ENCODE assay signal across 14 cellular contexts in the genomic region with DNA sequence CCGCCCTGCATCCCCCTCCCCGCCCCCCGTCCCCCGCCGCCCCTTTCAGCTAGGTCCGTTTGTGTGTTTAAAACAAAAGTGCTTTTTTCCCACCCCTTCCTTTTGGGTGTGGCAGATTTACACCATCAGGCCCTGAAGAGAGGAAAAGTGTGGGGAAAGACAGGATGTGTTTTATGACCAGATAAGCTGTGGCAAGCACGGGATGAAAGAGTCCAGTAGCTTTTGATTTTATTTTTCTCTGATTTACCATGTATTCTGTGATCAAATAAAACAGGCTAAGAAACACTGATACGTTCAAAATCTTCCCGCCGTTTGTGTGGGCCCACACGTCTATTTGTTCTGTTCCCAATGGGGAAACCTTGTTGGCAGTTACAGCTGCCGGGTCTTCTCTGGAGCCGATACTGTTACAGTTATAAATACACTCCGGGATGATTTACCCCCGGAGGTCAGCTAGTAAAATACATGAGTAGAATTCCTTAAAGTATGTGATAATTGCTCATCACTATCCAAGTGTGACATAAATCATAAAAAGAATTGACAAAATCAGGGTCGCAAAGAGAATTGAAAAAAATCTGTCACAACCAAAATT. TPM values are rescaled to one million over a fixed set of nuclear protein-coding genes. Genes with fewer than 3 reads are reported as not detected.
DNase-seq lines count a peak whose midpoint lies in the region; ATAC-seq, FAIRE-seq and TF ChIP-seq lines count a peak whose summit lies in the region.
"Had no signal": no experiment of that assay in that cellular context is flagged by ENCODE, and none has a peak within 500 bp of the region (broad histone marks: within the 10 kb centered on the region; RNA-seq: fewer than 3 reads in every experiment).

No MANE protein-coding gene starts in this region.

- TF ChIP-seq CTCF in nephron (IDR thresholded peaks at IDR 0.05; ENCODE audit: unreplicated experiment in 3 of 3): no peak

- no peaks in the 10 kb centered on the region for H4K20me1 ChIP-seq in BLaER1

- H3K27ac ChIP-seq in BLaER1: peak overlapping the region; percentile 58; the same call in 1 of the 2 replicates

- DNase-seq in KBM-7: peak; percentile 70
- peak; percentile 96 to 97 for DNase-seq in dermis microvascular lymphatic vessel endothelial cell (ENCODE audit: low read depth in 2 of 2)
- DNase-seq in retina: no peak
- no peak for DNase-seq in GM12892 (ENCODE audit: insufficient read length)
- no peak for DNase-seq in effector CD8-positive, alpha-beta T cell (lab: John Stamatoyannopoulos, UW)
- DNase-seq: NCI-H1048, small intestine, T-helper 1 cell had no signal

- peak overlapping the region in 2 of 3 experiments; percentile 16 to 27 for H3K4me3 Mint-ChIP-seq in nephron
- H3K4me3 Mint-ChIP-seq: memory B cell had no signal

- peak overlapping the region; percentile 80 for H3K4me2 ChIP-seq in BLaER1

- peaks cover 22% of the 10 kb centered on the region for H3K4me1 ChIP-seq in BLaER1

- no peak for TF ChIP-seq POLR2A in GM12892 (IDR thresholded peaks at IDR 0.05; ENCODE audit: low read depth, low read length)

- H3K27me3 ChIP-seq in BLaER1: no peaks in the 10 kb centered on the region

- H3K36me3 ChIP-seq in BLaER1: peaks cover 10% of the 10 kb centered on the region; the same call in 1 of the 2 replicates

- H3K27me3 Mint-ChIP-seq in nephron (ENCODE audit: low read depth): peaks cover 5% of the 10 kb centered on the region
- H3K27me3 Mint-ChIP-seq: brain, memory B cell had no signal

- FAIRE-seq in GM12892 (lab: Jason Lieb, UNC): no peak
- FAIRE-seq: frontal cortex, small intestine had no signal

- peak overlapping the region; percentile 57; the same call in 1 of the 2 replicates for H3K9ac ChIP-seq in BLaER1

- in situ Hi-C loops in KBM-7 (cut with MboI; ENCODE audit: low pct_unique_long_range_greater_than_20kb, low sequenced_read_pairs): no loop called here

- H3K36me3 Mint-ChIP-seq in nephron (ENCODE audit: low read depth): peaks cover 30% of the 10 kb centered on the region

- H3K4me3 ChIP-seq in BLaER1: peak overlapping the region; percentile 46; the same call in 1 of the 2 replicates

- peaks cover 13% of the 10 kb centered on the region for H3K4me1 Mint-ChIP-seq in nephron
- H3K4me1 Mint-ChIP-seq: memory B cell had no signal

- H3K9me3 Mint-ChIP-seq in nephron: peaks cover 15% of the 10 kb centered on the region

- no peak for ATAC-seq in GM18858 (IDR thresholded peaks at IDR 0.05; ENCODE audit: unreplicated experiment)

- H3K9me3 ChIP-seq in BLaER1: peaks cover 21% of the 10 kb centered on the region

- peak overlapping the region in 2 of 3 experiments; percentile 4 to 14 for H3K27ac Mint-ChIP-seq in nephron
- H3K27ac Mint-ChIP-seq: memory B cell had no signal

RNA-seq across cellular contexts. Expression of a gene that starts 10.8 kb away (rescaled TPM):
- total RNA-seq in dermis microvascular lymphatic vessel endothelial cell: 0.38 and 0.51 TPM in 2 replicates
- polyA plus RNA-seq in GM12892 (2012; ENCODE audit: missing spikeins): 9.4 TPM

RNA-seq across cellular contexts. Expression of a gene that starts 11.7 kb away (rescaled TPM):
- 6.4 and 9.1 TPM in 2 replicates for total RNA-seq in dermis microvascular lymphatic vessel endothelial cell
- 160 TPM for polyA plus RNA-seq in GM12892 (2012; ENCODE audit: missing spikeins)

RNA-seq across cellular contexts. Expression of a gene that starts 40.8 kb away (rescaled TPM):
- 26.4 and 36.2 TPM in 2 replicates for total RNA-seq in dermis microvascular lymphatic vessel endothelial cell
- polyA plus RNA-seq in GM12892 (2012; ENCODE audit: missing spikeins): 22.8 TPM

Comparison
In these comparisons a context has a peak if more than half of its experiments do, and no peak if none do; other contexts are left out.
1. DNase-seq: peak in KBM-7 (single experiment) and dermis microvascular lymphatic vessel endothelial cell (2 of 2); none in retina (single experiment), GM12892 (single experiment) and effector CD8-positive, alpha-beta T cell (single experiment).